ENCODE assay signal across 8 cellular contexts in genomic region chr7:29106128-29106988, GRCh38. TPM values are rescaled to one million over a fixed set of nuclear protein-coding genes. Genes with fewer than 3 reads are reported as not detected.
DNase-seq lines count a peak whose midpoint lies in the region; ATAC-seq and TF ChIP-seq lines count a peak whose summit lies in the region.

No MANE protein-coding gene starts in this region.

- H4K20me1 ChIP-seq in SK-N-SH (ENCODE audit: insufficient read depth): no peaks in the 10 kb centered on the region

- ATAC-seq in GM21360 (IDR thresholded peaks at IDR 0.05; ENCODE audit: unreplicated experiment): peak; percentile 60

- no peaks in the 10 kb centered on the region for H3K79me2 ChIP-seq in SK-N-SH (ENCODE audit: insufficient read depth)

- TF ChIP-seq POLR2A in erythroblast (IDR thresholded peaks at IDR 0.05; ENCODE audit: low read length): no peak

- no peak overlapping the region; a peak in 1 of 4 replicates for H3K4me3 ChIP-seq in SK-N-SH (ENCODE audit: low read depth in 2 of 2, low read length in 1 of 2)

- no peaks in the 10 kb centered on the region for H3K36me3 ChIP-seq in SK-N-SH (replicated peaks in 1 of 2; ENCODE audit: control insufficient read depth in 1 of 2, insufficient read depth in 2 of 2, low read length in 1 of 2)

- DNase-seq in DMS153 treated with DMSO at 0.1 percent for 48 hours (lab: John Stamatoyannopoulos, UW; ENCODE audit: unreplicated experiment): peak; percentile 81
- peak; percentile 75 for DNase-seq in NCI-H1092 (lab: John Stamatoyannopoulos, UW)
- DNase-seq in SK-N-SH: peak; percentile 43
- DNase-seq in erythroblast (lab: John Stamatoyannopoulos, UW): peak; percentile 74 to 76
- peak; percentile 60 for DNase-seq in mucosa of gallbladder (ENCODE audit: low spot score)
- DNase-seq in mesenteric fat pad (ENCODE audit: low spot score): no peak
- no peak for DNase-seq in stimulated activated CD4-positive, alpha-beta T cell treated with anti-CD3 and anti-CD28 coated beads, Interleukin-1b, Interleukin-23, amount 100 ng/mL, for 48 hours

- TF ChIP-seq RAD21 in SK-N-SH (IDR thresholded peaks at IDR 0.05; ENCODE audit: low read length): peak; percentile 98

- H2AFZ ChIP-seq in SK-N-SH (ENCODE audit: low read depth): no peak overlapping the region

- H3K9me2 ChIP-seq in SK-N-SH: no peaks in the 10 kb centered on the region

- TF ChIP-seq EP300 in SK-N-SH (IDR thresholded peaks at IDR 0.05; ENCODE audit: borderline replicate concordance in 1 of 2, low read depth in 1 of 2, low read length in 1 of 2): no peak

- H3K9me3 ChIP-seq in SK-N-SH: no peaks in the 10 kb centered on the region

- POLR2A ChIA-PET in SK-N-SH (lab: Yijun Ruan, JAX): interaction anchor here (1.0 to 1.7 kb wide), 2 partner anchors 150 to 179 kb away, joined by 3 to 6 read pairs; no protein-coding TSS in a partner anchor

- no peak overlapping the region for H3K4me2 ChIP-seq in SK-N-SH

- CTCF ChIA-PET in SK-N-SH (lab: Yijun Ruan, JAX): interaction anchor here (0.6 to 48.2 kb wide), 87 partner anchors 8 to 807 kb away, joined by 3 to 1647 read pairs (median 5); partner anchors contain the start of genes CHN2, CPVL and TRIL

- H3K27me3 ChIP-seq in SK-N-SH (ENCODE audit: insufficient read depth): peaks cover 13% of the 10 kb centered on the region

- no peak overlapping the region for H3K9ac ChIP-seq in SK-N-SH

- no peaks in the 10 kb centered on the region for H3F3A ChIP-seq in SK-N-SH (replicated peaks; ENCODE audit: insufficient read depth)

- H3K27ac ChIP-seq in SK-N-SH (ENCODE audit: low read depth in 2 of 2, low read length in 1 of 2): no peak overlapping the region; a peak in 1 of 4 replicates

- 37% methylated on average over 6 of the region's 6 CpGs for WGBS in SK-N-SH (ENCODE audit: low lambda C conversion rate)

- H3K4me1 ChIP-seq in SK-N-SH (ENCODE audit: control insufficient read depth in 1 of 2, insufficient read depth in 2 of 2, low read depth in 1 of 2, low read length in 1 of 2): peaks cover 0 to 16% of the 10 kb centered on the region in 2 experiments; a peak in 1 of 4 replicates

- peak; percentile 94 for TF ChIP-seq CTCF in SK-N-SH (IDR thresholded peaks at IDR 0.05)

TF ChIP-seq in SK-N-SH, 30 proteins besides CTCF, POLR2A, EP300 and RAD21:
- TF ChIP-seq ZBTB33 (IDR thresholded peaks at IDR 0.05; ENCODE audit: borderline replicate concordance, low read depth) (no peak), NRF1 (IDR thresholded peaks at IDR 0.05; ENCODE audit: low read depth, low read length) (peak; percentile 18; the same call in 1 of the 2 replicates), SMC3 (IDR thresholded peaks at IDR 0.05; ENCODE audit: low read depth, low read length) (peak; percentile 98)

RNA-seq across cellular contexts. Expression of gene CPVL, which starts 40.0 kb away (rescaled TPM):
- polyA plus RNA-seq in SK-N-SH (2012; rRNA removed): 0.16 TPM in 1 of 2 replicates, not detected in the other
- 0.21 and 0.26 TPM in 2 replicates for polyA plus RNA-seq in SK-N-SH (2012; cell fraction: cytosol; rRNA removed)
- 0.08 TPM in 1 of 2 replicates, not detected in the other for polyA plus RNA-seq in SK-N-SH (2012; cell fraction: nucleus; rRNA removed)
- total RNA-seq in mucosa of gallbladder (22.6 TPM), mesenteric fat pad (49.8 TPM)

Comparison
In these comparisons a context has a peak if more than half of its experiments do, and no peak if none do; other contexts are left out.
1. DNase-seq: peak in DMS153 treated with DMSO at 0.1 percent for 48 hours (single experiment), NCI-H1092 (single experiment), SK-N-SH (single experiment), erythroblast (2 of 2) and mucosa of gallbladder (single experiment); none in mesenteric fat pad (single experiment) and stimulated activated CD4-positive, alpha-beta T cell treated with anti-CD3 and anti-CD28 coated beads, Interleukin-1b, Interleukin-23, amount 100 ng/mL, for 48 hours (single experiment).